In genomic region chr10:29026065-29026797, GRCh38 we compare ENCODE assay signal across 13 cellular contexts.
"Had no signal": no experiment of that assay in that cellular context is flagged by ENCODE, and none has a peak within 500 bp of the region (broad histone marks: within the 10 kb centered on the region; RNA-seq: fewer than 3 reads in every experiment).

No MANE protein-coding gene starts in this region.

- H3K9me3 ChIP-seq: esophagus squamous epithelium had no signal

- H3K27ac ChIP-seq: dorsolateral prefrontal cortex, esophagus squamous epithelium, foreskin keratinocyte had no signal

- DNase-seq: activated CD4-positive, alpha-beta memory T cell treated with anti-CD3 and anti-CD28 coated beads for 36 hours; activated CD4-positive, CD25-positive, alpha-beta regulatory T cell treated with anti-CD3 and anti-CD28 coated beads, Interleukin-2, amount 50 U/mL, for 72 hours; activated effector memory CD4-positive, alpha-beta T cell treated with anti-CD3 and anti-CD28 coated beads, Interleukin-2, amount 50 U/mL, for 16 hours; activated T-cell treated with anti-CD3 and anti-CD28 coated beads, Interleukin-2, amount 50 U/mL, for 4 hours; amygdala; dorsolateral prefrontal cortex; esophagus squamous epithelium; foreskin keratinocyte; head of caudate nucleus; kidney glomerular epithelial cell; naive B cell; retina; small intestine had no signal

- H3K4me1 ChIP-seq: esophagus squamous epithelium, foreskin keratinocyte had no signal

- H3K36me3 ChIP-seq: esophagus squamous epithelium had no signal

- H3K4me3 ChIP-seq: dorsolateral prefrontal cortex, esophagus squamous epithelium had no signal
